Comparison of ENCODE assay signal across 18 cellular contexts in genomic region chr1:199135901-199136300, GRCh38.
DNase-seq lines count a peak whose midpoint lies in the region; ATAC-seq and TF ChIP-seq lines count a peak whose summit lies in the region.
"Had no signal": no experiment of that assay in that cellular context is flagged by ENCODE, and none has a peak within 500 bp of the region (broad histone marks: within the 10 kb centered on the region; RNA-seq: fewer than 3 reads in every experiment).

No MANE protein-coding gene starts in this region.

- no peaks in the 10 kb centered on the region for H3K79me2 ChIP-seq in neural progenitor cell (ENCODE audit: low read depth)

- H3K9me3 Mint-ChIP-seq in neural progenitor cell, result no peaks in the 10 kb centered on the region

- intact Hi-C loops in posterior vena cava (cut with DNase I), result no loop called here
- intact Hi-C loops in Right ventricle myocardium superior (cut with DNase I), result no loop called here

- peaks cover 3% of the 10 kb centered on the region for H3K27me3 Mint-ChIP-seq in neural progenitor cell (ENCODE audit: insufficient read depth, low read depth)

- H4K20me1 ChIP-seq in neural progenitor cell (ENCODE audit: low read depth), result no peaks in the 10 kb centered on the region

- H3K27ac ChIP-seq in neural progenitor cell, result no peak overlapping the region
- H3K27ac ChIP-seq: C4-2B, RWPE1 had no signal

- H3K27me3 ChIP-seq in neural progenitor cell, result no peaks in the 10 kb centered on the region

- no peak overlapping the region for H3K4me3 Mint-ChIP-seq in neural progenitor cell
- H3K4me3 Mint-ChIP-seq: CD8-positive, alpha-beta T cell; T-helper 2 cell treated with Interferon-gamma antibody and Interleukin-4, amounts not matched to agents 5 μg/mL and 100 μg/mL, for 36 hours had no signal

- no peaks in the 10 kb centered on the region for H3K36me3 Mint-ChIP-seq in neural progenitor cell
- H3K36me3 Mint-ChIP-seq: CD8-positive, alpha-beta T cell had no signal

- H3K9ac ChIP-seq in neural progenitor cell, result no peak overlapping the region

- H3K4me3 ChIP-seq in neural progenitor cell, result no peak overlapping the region

- TF ChIP-seq CTCF in neural progenitor cell (IDR thresholded peaks at IDR 0.05), result no peak

- no peak overlapping the region for H3K27ac Mint-ChIP-seq in neural progenitor cell
- H3K27ac Mint-ChIP-seq: CD8-positive, alpha-beta T cell; T-helper 2 cell treated with Interferon-gamma antibody and Interleukin-4, amounts not matched to agents 5 μg/mL and 100 μg/mL, for 36 hours had no signal

- peak; percentile 32 for DNase-seq in NCI-H748 (lab: John Stamatoyannopoulos, UW; ENCODE audit: unreplicated experiment)
- no peak for DNase-seq in NCI-H748 treated with DMSO at 0.1 percent for 48 hours (lab: John Stamatoyannopoulos, UW)
- DNase-seq in NCI-H1105 (lab: John Stamatoyannopoulos, UW), result peak; percentile 32
- peak; percentile 43 for DNase-seq in NCI-H69 (lab: John Stamatoyannopoulos, UW)
- DNase-seq in posterior vena cava (ENCODE audit: low spot score), result peak; percentile 46
- DNase-seq in neural progenitor cell (ENCODE audit: low spot score), result no peak
- no peak for DNase-seq in Right ventricle myocardium superior
- DNase-seq: CD8-positive, alpha-beta T cell; NCI-H1092; NCI-H1694 treated with DMSO at 0.1 percent for 48 hours; NCI-H526 treated with DMSO at 0.1 percent for 48 hours; SHP77 treated with DMSO at 0.1 percent for 48 hours; T-helper 1 cell had no signal

- H3K4me1 ChIP-seq in neural progenitor cell, result no peaks in the 10 kb centered on the region

- no peak overlapping the region for H3K4me2 ChIP-seq in neural progenitor cell

- H3K9me3 ChIP-seq in neural progenitor cell (ENCODE audit: low read depth), result no peaks in the 10 kb centered on the region

- H3K4me1 Mint-ChIP-seq in neural progenitor cell, result no peaks in the 10 kb centered on the region

- H3F3A ChIP-seq in neural progenitor cell (ENCODE audit: low read depth), result no peaks in the 10 kb centered on the region

- H2AFZ ChIP-seq in neural progenitor cell (replicated peaks), result no peak overlapping the region

- H3K36me3 ChIP-seq in neural progenitor cell, result no peaks in the 10 kb centered on the region

- no peak for ATAC-seq in Right ventricle myocardium superior (ENCODE audit: poor library complexity)
- ATAC-seq: CD8-positive, alpha-beta T cell; HCT116; Panc1 had no signal

Comparison
In these comparisons a context has a peak if more than half of its experiments do, and no peak if none do; other contexts are left out.
1. DNase-seq: peak in NCI-H748 (single experiment), NCI-H1105 (single experiment), NCI-H69 (single experiment) and posterior vena cava (single experiment); none in NCI-H748 treated with DMSO at 0.1 percent for 48 hours (single experiment), neural progenitor cell (single experiment) and Right ventricle myocardium superior (single experiment).